ENCODE assay signal across 9 cellular contexts in genomic region chr6:11930240-11930639, GRCh38.
"Had no signal": no experiment of that assay in that cellular context is flagged by ENCODE, and none has a peak within 500 bp of the region (broad histone marks: within the 10 kb centered on the region; RNA-seq: fewer than 3 reads in every experiment).

No MANE protein-coding gene starts in this region.

- H3K9me3 ChIP-seq: HAP-1 had no signal

- H2AFZ ChIP-seq: GM23248 had no signal

- H3K4me3 ChIP-seq: GM23248, HAP-1 had no signal

- H3K4me1 ChIP-seq: HAP-1 had no signal

- ATAC-seq: HCT116 had no signal

- H3K36me3 ChIP-seq: HAP-1 had no signal

- H3K27ac ChIP-seq: GM23248, HL-60 had no signal

- DNase-seq: GM23248, GOT3, H7, HFFc6, Kasumi-1, KG1 had no signal

- H3K9ac ChIP-seq: GM23248 had no signal
